ENCODE assay signal across 23 cellular contexts in genomic region chr5:135645781-135646180, GRCh38.
"Had no signal": no experiment of that assay in that cellular context is flagged by ENCODE, and none has a peak within 500 bp of the region (broad histone marks: within the 10 kb centered on the region; RNA-seq: fewer than 3 reads in every experiment).

No MANE protein-coding gene starts in this region.

- H3K4me1 ChIP-seq: gastroesophageal sphincter, neural progenitor cell, parathyroid adenoma, right lobe of liver, tibial artery had no signal

- H3K4me1 Mint-ChIP-seq: central memory CD8-positive, alpha-beta T cell; naive thymus-derived CD4-positive, alpha-beta T cell; stimulated activated naive CD8-positive, alpha-beta T cell treated with anti-CD3 and anti-CD28 coated beads, Interleukin-15, amount 100 ng/mL, for 72 hours had no signal

- H3K4me3 Mint-ChIP-seq: central memory CD8-positive, alpha-beta T cell; effector memory CD8-positive, alpha-beta T cell; naive thymus-derived CD4-positive, alpha-beta T cell; nephron; neural progenitor cell; stimulated activated naive CD8-positive, alpha-beta T cell treated with anti-CD3 and anti-CD28 coated beads, Interleukin-15, amount 100 ng/mL, for 72 hours; type B pancreatic cell had no signal

- DNase-seq: dermis blood vessel endothelial cell; effector memory CD8-positive, alpha-beta T cell; heart left ventricle; hippocampal formation; mesenchymal stem cell; midbrain; naive thymus-derived CD4-positive, alpha-beta T cell; right lobe of liver; stimulated activated CD4-positive, alpha-beta T cell treated with anti-CD3 and anti-CD28 coated beads, Interleukin-15, amount 100 ng/mL, for 24 hours; stimulated activated CD4-positive, alpha-beta T cell treated with anti-CD3 and anti-CD28 coated beads, Interleukin-2, amount 100 ng/mL, for 48 hours; stimulated activated naive CD4-positive, alpha-beta T cell; stimulated activated naive CD8-positive, alpha-beta T cell treated with anti-CD3 and anti-CD28 coated beads, Interleukin-15, amount 100 ng/mL, for 72 hours had no signal

- H3K9me3 ChIP-seq: gastroesophageal sphincter, heart left ventricle, right lobe of liver, tibial artery had no signal

- H3K27ac ChIP-seq: cardiac muscle cell, coronary artery, gastroesophageal sphincter, heart left ventricle, neural progenitor cell, parathyroid adenoma, right lobe of liver, tibial artery had no signal

- H3K4me2 ChIP-seq: neural progenitor cell had no signal

- H3K9me3 Mint-ChIP-seq: central memory CD8-positive, alpha-beta T cell; effector memory CD8-positive, alpha-beta T cell; naive thymus-derived CD4-positive, alpha-beta T cell; nephron; neural progenitor cell; stimulated activated naive CD8-positive, alpha-beta T cell treated with anti-CD3 and anti-CD28 coated beads, Interleukin-15, amount 100 ng/mL, for 72 hours; type B pancreatic cell had no signal

- H3K9ac ChIP-seq: neural progenitor cell, parathyroid adenoma had no signal

- H3K36me3 ChIP-seq: cardiac muscle cell, gastroesophageal sphincter, heart left ventricle, neural progenitor cell, right lobe of liver, tibial artery had no signal

- H3K27ac Mint-ChIP-seq: effector memory CD8-positive, alpha-beta T cell; naive thymus-derived CD4-positive, alpha-beta T cell; neural progenitor cell; progenitor cell of endocrine pancreas; stimulated activated naive CD8-positive, alpha-beta T cell treated with anti-CD3 and anti-CD28 coated beads, Interleukin-15, amount 100 ng/mL, for 72 hours; type B pancreatic cell had no signal

- H3K79me2 ChIP-seq: parathyroid adenoma had no signal

- H2AFZ ChIP-seq: neural progenitor cell, parathyroid adenoma had no signal

- H3K4me3 ChIP-seq: cardiac muscle cell, coronary artery, gastroesophageal sphincter, heart left ventricle, lung, neural progenitor cell, right lobe of liver, tibial artery had no signal

- H3K27me3 ChIP-seq: cardiac muscle cell, gastroesophageal sphincter, neural progenitor cell, right lobe of liver, tibial artery had no signal

- H3K36me3 Mint-ChIP-seq: naive thymus-derived CD4-positive, alpha-beta T cell; neural progenitor cell; type B pancreatic cell had no signal

- H3K27me3 Mint-ChIP-seq: central memory CD8-positive, alpha-beta T cell; stimulated activated naive CD8-positive, alpha-beta T cell treated with anti-CD3 and anti-CD28 coated beads, Interleukin-15, amount 100 ng/mL, for 72 hours had no signal
